ENCODE assay signal across 13 cellular contexts in the genomic region with DNA sequence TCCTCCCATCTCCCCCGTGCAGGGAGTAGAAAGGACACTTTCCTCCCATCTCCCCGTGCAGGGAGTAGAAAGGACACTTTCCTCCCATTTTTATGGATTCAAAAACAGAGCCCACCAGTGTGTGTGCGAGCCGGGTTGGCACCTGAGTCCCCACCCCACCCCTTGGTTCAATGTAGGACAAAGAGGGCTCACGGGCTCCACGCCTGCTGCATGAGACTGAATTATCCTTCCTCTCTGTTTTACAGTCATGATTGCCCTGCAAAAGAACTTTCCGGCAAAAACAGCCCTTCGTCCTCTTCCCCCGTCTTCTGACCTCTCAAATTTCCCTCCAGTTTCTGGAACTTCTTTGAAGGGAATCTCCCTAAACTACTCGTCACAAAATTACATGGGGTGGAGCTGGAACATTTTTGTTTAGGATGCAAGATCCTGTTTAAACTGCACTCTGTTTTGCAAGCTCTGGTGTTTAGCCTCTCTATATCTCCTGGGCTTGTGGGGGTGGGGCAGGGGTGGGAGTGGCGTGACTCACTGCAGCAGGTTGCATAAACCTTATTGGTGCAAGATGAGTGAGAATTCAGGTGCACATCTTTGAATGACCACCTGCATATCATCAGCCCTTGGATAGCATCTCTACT.
DNase-seq lines count a peak whose midpoint lies in the region; ATAC-seq and TF ChIP-seq lines count a peak whose summit lies in the region.
"Had no signal": no experiment of that assay in that cellular context is flagged by ENCODE, and none has a peak within 500 bp of the region (broad histone marks: within the 10 kb centered on the region; RNA-seq: fewer than 3 reads in every experiment).

No MANE protein-coding gene starts in this region.

- 80 to 92% methylated on average over 2 to 11 of the region's 11 CpGs for WGBS in endodermal cell (ENCODE audit: insufficient coverage in 1 of 2, insufficient read length in 1 of 2), 2 experiments

- no peaks in the 10 kb centered on the region for H3K9me3 Mint-ChIP-seq in endodermal cell
- H3K9me3 Mint-ChIP-seq: activated T-helper 17 cell treated with anti-CD3 and anti-CD28 coated beads, Interleukin-2, amount 50 U/mL, for 72 hours; immature natural killer cell; naive thymus-derived CD4-positive, alpha-beta T cell had no signal

- no peaks in the 10 kb centered on the region for H3K36me3 Mint-ChIP-seq in endodermal cell (ENCODE audit: low read depth)
- H3K36me3 Mint-ChIP-seq: immature natural killer cell; naive thymus-derived CD4-positive, alpha-beta T cell had no signal

- no peak for ATAC-seq in GM21619 (IDR thresholded peaks at IDR 0.05; ENCODE audit: unreplicated experiment)
- ATAC-seq: activated T-helper 17 cell treated with anti-CD3 and anti-CD28 coated beads, Interleukin-2, amount 50 U/mL, for 72 hours; naive thymus-derived CD4-positive, alpha-beta T cell had no signal

- H3K4me3 Mint-ChIP-seq in endodermal cell = no peak overlapping the region
- H3K4me3 Mint-ChIP-seq: activated T-helper 17 cell treated with anti-CD3 and anti-CD28 coated beads, Interleukin-2, amount 50 U/mL, for 72 hours; immature natural killer cell; naive thymus-derived CD4-positive, alpha-beta T cell had no signal

- H3K9ac ChIP-seq in endodermal cell (ENCODE audit: extremely low read depth, low read length, poor library complexity, severe bottlenecking) = no peak overlapping the region

- no peak overlapping the region for H3K4me3 ChIP-seq in neutrophil (ENCODE audit: low read depth in 1 of 2, low read length in 1 of 2)
- no peak overlapping the region for H3K4me3 ChIP-seq in endodermal cell (ENCODE audit: low read length)

- no peaks in the 10 kb centered on the region for H3K9me3 ChIP-seq in neutrophil
- no peaks in the 10 kb centered on the region for H3K9me3 ChIP-seq in endodermal cell (ENCODE audit: control insufficient read depth, low read length)

- H3K27ac ChIP-seq in neutrophil = peak overlapping the region; percentile 21
- no peak overlapping the region for H3K27ac ChIP-seq in endodermal cell (ENCODE audit: low read depth, low read length)
- H3K27ac ChIP-seq: epithelial cell of prostate had no signal

- no peak for TF ChIP-seq CTCF in neutrophil (IDR thresholded peaks at IDR 0.05)
- TF ChIP-seq CTCF in endodermal cell (conservative IDR thresholded peaks at IDR 0.05) = no peak

- H3K4me1 Mint-ChIP-seq in endodermal cell = peaks cover 4% of the 10 kb centered on the region
- H3K4me1 Mint-ChIP-seq: activated T-helper 17 cell treated with anti-CD3 and anti-CD28 coated beads, Interleukin-2, amount 50 U/mL, for 72 hours; immature natural killer cell had no signal

- peaks cover 2% of the 10 kb centered on the region for H3K27me3 Mint-ChIP-seq in endodermal cell (ENCODE audit: insufficient read depth)

- DNase-seq in NOMO-1 treated with DMSO at 0.1 percent for 48 hours (lab: John Stamatoyannopoulos, UW; ENCODE audit: unreplicated experiment) (peak; percentile 28), NOMO-1 treated with dmso at 0.1 percent for 144 hours (lab: John Stamatoyannopoulos, UW; ENCODE audit: unreplicated experiment) (no peak), fibroblast of peridontal ligament (ENCODE audit: extremely low read depth) (peak; percentile 16), endodermal cell (no peak), cortex of kidney (lab: John Stamatoyannopoulos, UW) (no peak), GM03348 (ENCODE audit: low spot score) (no peak)
- DNase-seq: immature natural killer cell; MV-4-11; naive thymus-derived CD4-positive, alpha-beta T cell had no signal

- H3K27ac Mint-ChIP-seq in endodermal cell = no peak overlapping the region
- H3K27ac Mint-ChIP-seq: activated T-helper 17 cell treated with anti-CD3 and anti-CD28 coated beads, Interleukin-2, amount 50 U/mL, for 72 hours; immature natural killer cell; naive thymus-derived CD4-positive, alpha-beta T cell had no signal

- H3K4me1 ChIP-seq in neutrophil (ENCODE audit: control insufficient read depth in 1 of 2, insufficient read depth in 1 of 2, low read depth in 1 of 2, low read length in 1 of 2) (peaks cover 35 to 67% of the 10 kb centered on the region in 2 experiments), endodermal cell (ENCODE audit: control insufficient read depth, insufficient read depth, low read length) (no peaks in the 10 kb centered on the region)

- H3K36me3 ChIP-seq in neutrophil (no peaks in the 10 kb centered on the region), endodermal cell (ENCODE audit: control insufficient read depth, insufficient read depth, low read length) (no peaks in the 10 kb centered on the region)

- no peaks in the 10 kb centered on the region for H3K27me3 ChIP-seq in neutrophil
- H3K27me3 ChIP-seq in endodermal cell (ENCODE audit: control insufficient read depth, insufficient read depth, low read length, poor library complexity, severe bottlenecking) = no peaks in the 10 kb centered on the region

Comparison
In these comparisons a context has a peak if more than half of its experiments do, and no peak if none do; other contexts are left out.
1. DNase-seq: peak in NOMO-1 treated with DMSO at 0.1 percent for 48 hours (single experiment) and fibroblast of peridontal ligament (single experiment); none in NOMO-1 treated with dmso at 0.1 percent for 144 hours (single experiment), endodermal cell (single experiment), cortex of kidney (single experiment) and GM03348 (single experiment).